Comparison of ENCODE assay signal across 10 cellular contexts in genomic region chr14:34460295-34460694, GRCh38. TPM values are rescaled to one million over a fixed set of nuclear protein-coding genes. Genes with fewer than 3 reads are reported as not detected.
DNase-seq lines count a peak whose midpoint lies in the region; ATAC-seq and TF ChIP-seq lines count a peak whose summit lies in the region.
"Had no signal": no experiment of that assay in that cellular context is flagged by ENCODE, and none has a peak within 500 bp of the region (broad histone marks: within the 10 kb centered on the region; RNA-seq: fewer than 3 reads in every experiment).

No MANE protein-coding gene starts in this region.

- H3K9me3 ChIP-seq in OCI-LY3 (ENCODE audit: insufficient read depth, low read length): no peaks in the 10 kb centered on the region

- intact Hi-C loops in activated CD4-positive, alpha-beta T cell treated with anti-CD3 and anti-CD28 coated beads for 36 hours (cut with DNase I, micrococcal nuclease): loop anchor here (5.0 to 10.0 kb wide), 5 partner anchors 77 to 1857 kb away; partner anchors contain the start of genes CFL2 (in 1 of the 2) and EAPP (in 1 of the 2)
- intact Hi-C loops in head of caudate nucleus (cut with DNase I): loop anchor here (5.0 to 10.0 kb wide), 2 partner anchors 77 to 165 kb away; partner anchors contain the start of gene EAPP

- H3K27ac ChIP-seq in OCI-LY3 (ENCODE audit: low read length): no peak overlapping the region

- CTCF ChIA-PET in activated CD4-positive, alpha-beta T cell treated with anti-CD3 and anti-CD28 coated beads for 36 hours (lab: Charles Lee): interaction anchor here (1.1 kb wide), 1 partner anchor 100 kb away, joined by 4 read pairs; no protein-coding TSS in a partner anchor

- H3K79me2 ChIP-seq in OCI-LY3 (ENCODE audit: low read length): peaks cover 51% of the 10 kb centered on the region

- H3K4me2 ChIP-seq in OCI-LY3 (ENCODE audit: low read length): peak overlapping the region; percentile 86

- no peaks in the 10 kb centered on the region for H3K27me3 ChIP-seq in OCI-LY3 (ENCODE audit: low read depth, low read length)

- no peak for ATAC-seq in activated CD4-positive, alpha-beta T cell treated with anti-CD3 and anti-CD28 coated beads for 36 hours
- ATAC-seq: activated CD8-positive, alpha-beta memory T cell treated with anti-CD3 and anti-CD28 coated beads, Interleukin-2, amount 10 ng/mL, durations not matched to agents 7 days and 5 days; sciatic nerve had no signal

- no peak for TF ChIP-seq CTCF in OCI-LY3 (IDR thresholded peaks at IDR 0.05; ENCODE audit: low read depth, low read length)
- TF ChIP-seq CTCF in endothelial cell (IDR thresholded peaks at IDR 0.05; ENCODE audit: unreplicated experiment): no peak
- TF ChIP-seq CTCF in retinal pigment epithelial cell (conservative IDR thresholded peaks at IDR 0.05; ENCODE audit: low read depth, low read length): no peak

- no peak overlapping the region for H3K27ac Mint-ChIP-seq in activated CD4-positive, alpha-beta T cell treated with anti-CD3 and anti-CD28 coated beads for 36 hours
- peak overlapping the region; percentile 48 for H3K27ac Mint-ChIP-seq in endothelial cell (ENCODE audit: unreplicated experiment)

- H3K4me1 Mint-ChIP-seq in activated CD4-positive, alpha-beta T cell treated with anti-CD3 and anti-CD28 coated beads for 36 hours: peaks cover 19% of the 10 kb centered on the region
- peaks cover 21% of the 10 kb centered on the region for H3K4me1 Mint-ChIP-seq in endothelial cell (ENCODE audit: unreplicated experiment)

- H3K27me3 Mint-ChIP-seq in activated CD4-positive, alpha-beta T cell treated with anti-CD3 and anti-CD28 coated beads for 36 hours: no peaks in the 10 kb centered on the region
- peaks cover 5% of the 10 kb centered on the region for H3K27me3 Mint-ChIP-seq in endothelial cell (ENCODE audit: unreplicated experiment)
- H3K27me3 Mint-ChIP-seq: activated CD8-positive, alpha-beta memory T cell treated with anti-CD3 and anti-CD28 coated beads, Interleukin-2, amount 10 ng/mL, durations not matched to agents 7 days and 5 days had no signal

- no peak overlapping the region for H3K9ac ChIP-seq in OCI-LY3 (ENCODE audit: low read length)

- POLR2A ChIA-PET in activated CD4-positive, alpha-beta T cell treated with anti-CD3 and anti-CD28 coated beads for 36 hours (lab: Charles Lee): no interaction called here

- H3K4me3 ChIP-seq in OCI-LY3 (ENCODE audit: low read length) (peak overlapping the region; percentile 87), retinal pigment epithelial cell (ENCODE audit: low read length) (peak overlapping the region; percentile 81)

- no peak for DNase-seq in activated CD4-positive, alpha-beta T cell treated with anti-CD3 and anti-CD28 coated beads for 36 hours
- DNase-seq in activated CD4-positive, alpha-beta T cell treated with anti-CD3 and anti-CD28 coated beads, Interleukin-2, amount 50 U/mL, for 4 hours: no peak
- DNase-seq in endothelial cell (ENCODE audit: low spot score): no peak
- DNase-seq in retinal pigment epithelial cell (ENCODE audit: low read depth): no peak
- no peak for DNase-seq in D341Med (ENCODE audit: low spot score)
- no peak for DNase-seq in head of caudate nucleus
- DNase-seq in GM03348 (ENCODE audit: low spot score): no peak
- DNase-seq: activated CD8-positive, alpha-beta memory T cell treated with anti-CD3 and anti-CD28 coated beads, Interleukin-2, amount 10 ng/mL, durations not matched to agents 7 days and 5 days had no signal

- peak overlapping the region; percentile 91 for H3K4me3 Mint-ChIP-seq in activated CD4-positive, alpha-beta T cell treated with anti-CD3 and anti-CD28 coated beads for 36 hours
- peak overlapping the region; percentile 95 for H3K4me3 Mint-ChIP-seq in endothelial cell (ENCODE audit: unreplicated experiment)

- H3K9me3 Mint-ChIP-seq in activated CD4-positive, alpha-beta T cell treated with anti-CD3 and anti-CD28 coated beads for 36 hours (ENCODE audit: low read depth): no peaks in the 10 kb centered on the region
- H3K9me3 Mint-ChIP-seq in endothelial cell (ENCODE audit: unreplicated experiment): no peaks in the 10 kb centered on the region

- peaks cover 21% of the 10 kb centered on the region for H4K20me1 ChIP-seq in OCI-LY3 (ENCODE audit: insufficient read depth, low read length)

- H3K36me3 ChIP-seq in OCI-LY3 (replicated peaks; ENCODE audit: low read depth, low read length): no peaks in the 10 kb centered on the region

- H3K4me1 ChIP-seq in OCI-LY3 (ENCODE audit: low read length): peaks cover 19% of the 10 kb centered on the region

- H2AFZ ChIP-seq in OCI-LY3 (ENCODE audit: low read depth, low read length): no peak overlapping the region

- H3K36me3 Mint-ChIP-seq in activated CD4-positive, alpha-beta T cell treated with anti-CD3 and anti-CD28 coated beads for 36 hours (ENCODE audit: low read depth): peaks cover 9% of the 10 kb centered on the region
- no peaks in the 10 kb centered on the region for H3K36me3 Mint-ChIP-seq in endothelial cell (ENCODE audit: low read depth, unreplicated experiment)

RNA-seq across cellular contexts. Expression of gene SPTSSA, which starts 1.7 kb away (rescaled TPM):
- total RNA-seq in activated CD4-positive, alpha-beta T cell treated with anti-CD3 and anti-CD28 coated beads for 36 hours: 1 to 10 TPM; 8.7 to 8.9 TPM
- 22.1 TPM for total RNA-seq in endothelial cell (ENCODE audit: unreplicated experiment)
